ENCODE assay signal across 2 cellular contexts in genomic region chr19:7450243-7451223, GRCh38.
TF ChIP-seq lines count a peak whose summit lies in the region.

No MANE protein-coding gene starts in this region.

TF ChIP-seq in IMR-90, 13 proteins besides CTCF, POLR2A, EP300 and RAD21:
- TF ChIP-seq CEBPB (IDR thresholded peaks at IDR 0.05; ENCODE audit: low read depth, low read length) (no peak), SMC3 (IDR thresholded peaks at IDR 0.05; ENCODE audit: low read depth, low read length) (no peak), BHLHE40 (IDR thresholded peaks at IDR 0.05; ENCODE audit: low read depth, low read length) (no peak), NFE2L2 (IDR thresholded peaks at IDR 0.05; ENCODE audit: low read depth, low read length) (no peak), RCOR1 (IDR thresholded peaks at IDR 0.05; ENCODE audit: insufficient replicate concordance, low read length) (no peak), MAZ (IDR thresholded peaks at IDR 0.05; ENCODE audit: borderline replicate concordance, low read depth, low read length) (no peak), MXI1 (IDR thresholded peaks at IDR 0.05; ENCODE audit: borderline replicate concordance, low read depth, low read length) (no peak), FOS (IDR thresholded peaks at IDR 0.05; ENCODE audit: low read depth, low read length) (no peak), RFX5 (IDR thresholded peaks at IDR 0.05; ENCODE audit: low read depth, low read length) (no peak), CHD1 (IDR thresholded peaks at IDR 0.05; ENCODE audit: low read depth, low read length) (no peak), MAFK (IDR thresholded peaks at IDR 0.05; ENCODE audit: low read depth, low read length) (no peak)
- TF ChIP-seq, protein P1, sequence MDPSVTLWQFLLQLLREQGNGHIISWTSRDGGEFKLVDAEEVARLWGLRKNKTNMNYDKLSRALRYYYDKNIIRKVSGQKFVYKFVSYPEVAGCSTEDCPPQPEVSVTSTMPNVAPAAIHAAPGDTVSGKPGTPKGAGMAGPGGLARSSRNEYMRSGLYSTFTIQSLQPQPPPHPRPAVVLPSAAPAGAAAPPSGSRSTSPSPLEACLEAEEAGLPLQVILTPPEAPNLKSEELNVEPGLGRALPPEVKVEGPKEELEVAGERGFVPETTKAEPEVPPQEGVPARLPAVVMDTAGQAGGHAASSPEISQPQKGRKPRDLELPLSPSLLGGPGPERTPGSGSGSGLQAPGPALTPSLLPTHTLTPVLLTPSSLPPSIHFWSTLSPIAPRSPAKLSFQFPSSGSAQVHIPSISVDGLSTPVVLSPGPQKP (IDR thresholded peaks at IDR 0.05; ENCODE audit: borderline replicate concordance, low read depth, low read length), result no peak
- TF ChIP-seq, protein P2, sequence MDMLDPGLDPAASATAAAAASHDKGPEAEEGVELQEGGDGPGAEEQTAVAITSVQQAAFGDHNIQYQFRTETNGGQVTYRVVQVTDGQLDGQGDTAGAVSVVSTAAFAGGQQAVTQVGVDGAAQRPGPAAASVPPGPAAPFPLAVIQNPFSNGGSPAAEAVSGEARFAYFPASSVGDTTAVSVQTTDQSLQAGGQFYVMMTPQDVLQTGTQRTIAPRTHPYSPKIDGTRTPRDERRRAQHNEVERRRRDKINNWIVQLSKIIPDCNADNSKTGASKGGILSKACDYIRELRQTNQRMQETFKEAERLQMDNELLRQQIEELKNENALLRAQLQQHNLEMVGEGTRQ (IDR thresholded peaks at IDR 0.05; ENCODE audit: low read depth, low read length), result no peak
TF ChIP-seq in IMR-90: peak in this region for 0.

TF ChIP-seq in K562, 482 proteins besides CTCF, POLR2A, EP300 and RAD21:
- no peak for TF ChIP-seq NFXL1 (CRISPR knock-in tag; IDR thresholded peaks at IDR 0.05)
- TF ChIP-seq KLF1 (tag; IDR thresholded peaks at IDR 0.05), result no peak
- TF ChIP-seq MYC (IDR thresholded peaks at IDR 0.05; ENCODE audit: low read depth, low read length), result no peak
- no peak for TF ChIP-seq MYC (CRISPR knock-in tag; IDR thresholded peaks at IDR 0.05; ENCODE audit: borderline replicate concordance, low read depth)
- no peak for TF ChIP-seq CHD7 (IDR thresholded peaks at IDR 0.05; ENCODE audit: low read depth, low read length)
- TF ChIP-seq POLR2B (IDR thresholded peaks at IDR 0.05; ENCODE audit: low read depth, partially characterized antibody), result no peak
- TF ChIP-seq SRSF3 (IDR thresholded peaks at IDR 0.05; ENCODE audit: insufficient read depth, low read length), result no peak
- TF ChIP-seq SAP30 (IDR thresholded peaks at IDR 0.05; ENCODE audit: borderline replicate concordance, insufficient read depth, low read depth, low read length, poor library complexity, severe bottlenecking), result no peak
- no peak for TF ChIP-seq SNRNP70 (optimal IDR thresholded peaks at IDR 0.05; ENCODE audit: low read depth, low read length)
- TF ChIP-seq BMI1 (IDR thresholded peaks at IDR 0.05; ENCODE audit: low read length), result no peak
- no peak for TF ChIP-seq BRF1 (IDR thresholded peaks at IDR 0.05; ENCODE audit: borderline replicate concordance, extremely low read depth, insufficient read length)
- no peak for TF ChIP-seq ZNF77 (CRISPR knock-in tag; IDR thresholded peaks at IDR 0.05)
- TF ChIP-seq, protein P3, sequence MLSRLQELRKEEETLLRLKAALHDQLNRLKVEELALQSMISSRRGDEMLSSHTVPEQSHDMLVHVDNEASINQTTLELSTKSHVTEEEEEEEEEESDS (CRISPR knock-in tag; IDR thresholded peaks at IDR 0.05), result no peak
